ENCODE assay signal across 8 cellular contexts in genomic region chr15:29115093-29115991, GRCh38.
A peak's percentile ranks its signal among the peaks of the same experiment; 100 is the strongest.
DNase-seq lines count a peak whose midpoint lies in the region; ATAC-seq and TF ChIP-seq lines count a peak whose summit lies in the region.

No MANE protein-coding gene starts in this region.

- peaks cover 12% of the 10 kb centered on the region for H3K4me1 ChIP-seq in HUES6 (ENCODE audit: control insufficient read depth, insufficient read depth, low read length)
- no peaks in the 10 kb centered on the region for H3K4me1 ChIP-seq in muscle layer of colon (ENCODE audit: insufficient read depth, low read length)
- H3K4me1 ChIP-seq in gastrocnemius medialis: no peaks in the 10 kb centered on the region

- DNase-seq in 8988T: peak; percentile 66
- DNase-seq in dermis blood vessel endothelial cell: peak; percentile 32
- no peak for DNase-seq in SKM-1 (lab: John Stamatoyannopoulos, UW; ENCODE audit: unreplicated experiment)
- DNase-seq in Ammon's horn (ENCODE audit: low spot score): no peak
- no peak for DNase-seq in gastrocnemius medialis

- H3K4me3 ChIP-seq in HUES6 (ENCODE audit: low read depth, low read length): peak overlapping the region; percentile 57
- peak overlapping the region; percentile 8 to 59 for H3K4me3 ChIP-seq in muscle layer of colon (ENCODE audit: low read depth in 1 of 2, low read length in 2 of 2)
- H3K4me3 ChIP-seq in gastrocnemius medialis: peak overlapping the region in 1 of 4 donors; percentile 10

- ATAC-seq in gastrocnemius medialis (no peak), GM19397 (IDR thresholded peaks at IDR 0.05; ENCODE audit: unreplicated experiment) (no peak)

- H3K27ac ChIP-seq in HUES6 (ENCODE audit: low read depth, low read length): 0 out of 2 replicates have a peak overlapping the region, but pooled peaks have one; percentile 7
- no peak overlapping the region for H3K27ac ChIP-seq in muscle layer of colon (ENCODE audit: low read depth, low read length)
- no peak overlapping the region for H3K27ac ChIP-seq in gastrocnemius medialis

- intact Hi-C loops in gastrocnemius medialis (cut with DNase I; ENCODE audit: low total_unique reads): no loop called here

- H3K9me3 ChIP-seq in HUES6 (ENCODE audit: control insufficient read depth, insufficient read depth, low read depth, low read length) (no peaks in the 10 kb centered on the region), muscle layer of colon (ENCODE audit: low read length) (no peaks in the 10 kb centered on the region), gastrocnemius medialis (no peaks in the 10 kb centered on the region)

- H3K9ac ChIP-seq in HUES6 (ENCODE audit: low read length) (peak overlapping the region; percentile 65), muscle layer of colon (ENCODE audit: low read length) (no peak overlapping the region)

- TF ChIP-seq POLR2A in gastrocnemius medialis (IDR thresholded peaks at IDR 0.05): no peak

- no peaks in the 10 kb centered on the region for H3K27me3 ChIP-seq in HUES6 (ENCODE audit: control insufficient read depth, insufficient read depth, low read length)
- peaks cover 0 to 26% of the 10 kb centered on the region in 2 donors for H3K27me3 ChIP-seq in muscle layer of colon (ENCODE audit: control insufficient read depth in 1 of 2, insufficient read depth in 2 of 2, low read length in 2 of 2)
- H3K27me3 ChIP-seq in gastrocnemius medialis: peaks cover 7 to 19% (median 16%) of the 10 kb centered on the region in 3 donors

- in situ Hi-C loops in gastrocnemius medialis (cut with MboI; ENCODE audit: low sequenced_read_pairs in 4 of 4): no loop called here

- H3K36me3 ChIP-seq in HUES6 (ENCODE audit: control insufficient read depth, insufficient read depth, low read length): no peaks in the 10 kb centered on the region
- no peaks in the 10 kb centered on the region for H3K36me3 ChIP-seq in muscle layer of colon (ENCODE audit: insufficient read depth, low read length)
- H3K36me3 ChIP-seq in gastrocnemius medialis: no peaks in the 10 kb centered on the region

- no peak for TF ChIP-seq CTCF in gastrocnemius medialis (IDR thresholded peaks at IDR 0.05 in 4 of 5, conservative IDR thresholded peaks at IDR 0.05 in 1 of 5)

Comparison
In these comparisons a context has a peak if more than half of its experiments do, and no peak if none do; other contexts are left out.
1. DNase-seq: peak in 8988T (single experiment) and dermis blood vessel endothelial cell (single experiment); none in SKM-1 (single experiment), Ammon's horn (single experiment) and gastrocnemius medialis (0 of 2).